In genomic region chr1:51284487-51284954, GRCh38 we compare ENCODE assay signal across 1 cellular context.
TF ChIP-seq lines count a peak whose summit lies in the region.

No MANE protein-coding gene starts in this region.

TF ChIP-seq in K562, 482 proteins besides CTCF, POLR2A, EP300 and RAD21 (continued from another document and continues in another):
- TF ChIP-seq, protein P1, sequence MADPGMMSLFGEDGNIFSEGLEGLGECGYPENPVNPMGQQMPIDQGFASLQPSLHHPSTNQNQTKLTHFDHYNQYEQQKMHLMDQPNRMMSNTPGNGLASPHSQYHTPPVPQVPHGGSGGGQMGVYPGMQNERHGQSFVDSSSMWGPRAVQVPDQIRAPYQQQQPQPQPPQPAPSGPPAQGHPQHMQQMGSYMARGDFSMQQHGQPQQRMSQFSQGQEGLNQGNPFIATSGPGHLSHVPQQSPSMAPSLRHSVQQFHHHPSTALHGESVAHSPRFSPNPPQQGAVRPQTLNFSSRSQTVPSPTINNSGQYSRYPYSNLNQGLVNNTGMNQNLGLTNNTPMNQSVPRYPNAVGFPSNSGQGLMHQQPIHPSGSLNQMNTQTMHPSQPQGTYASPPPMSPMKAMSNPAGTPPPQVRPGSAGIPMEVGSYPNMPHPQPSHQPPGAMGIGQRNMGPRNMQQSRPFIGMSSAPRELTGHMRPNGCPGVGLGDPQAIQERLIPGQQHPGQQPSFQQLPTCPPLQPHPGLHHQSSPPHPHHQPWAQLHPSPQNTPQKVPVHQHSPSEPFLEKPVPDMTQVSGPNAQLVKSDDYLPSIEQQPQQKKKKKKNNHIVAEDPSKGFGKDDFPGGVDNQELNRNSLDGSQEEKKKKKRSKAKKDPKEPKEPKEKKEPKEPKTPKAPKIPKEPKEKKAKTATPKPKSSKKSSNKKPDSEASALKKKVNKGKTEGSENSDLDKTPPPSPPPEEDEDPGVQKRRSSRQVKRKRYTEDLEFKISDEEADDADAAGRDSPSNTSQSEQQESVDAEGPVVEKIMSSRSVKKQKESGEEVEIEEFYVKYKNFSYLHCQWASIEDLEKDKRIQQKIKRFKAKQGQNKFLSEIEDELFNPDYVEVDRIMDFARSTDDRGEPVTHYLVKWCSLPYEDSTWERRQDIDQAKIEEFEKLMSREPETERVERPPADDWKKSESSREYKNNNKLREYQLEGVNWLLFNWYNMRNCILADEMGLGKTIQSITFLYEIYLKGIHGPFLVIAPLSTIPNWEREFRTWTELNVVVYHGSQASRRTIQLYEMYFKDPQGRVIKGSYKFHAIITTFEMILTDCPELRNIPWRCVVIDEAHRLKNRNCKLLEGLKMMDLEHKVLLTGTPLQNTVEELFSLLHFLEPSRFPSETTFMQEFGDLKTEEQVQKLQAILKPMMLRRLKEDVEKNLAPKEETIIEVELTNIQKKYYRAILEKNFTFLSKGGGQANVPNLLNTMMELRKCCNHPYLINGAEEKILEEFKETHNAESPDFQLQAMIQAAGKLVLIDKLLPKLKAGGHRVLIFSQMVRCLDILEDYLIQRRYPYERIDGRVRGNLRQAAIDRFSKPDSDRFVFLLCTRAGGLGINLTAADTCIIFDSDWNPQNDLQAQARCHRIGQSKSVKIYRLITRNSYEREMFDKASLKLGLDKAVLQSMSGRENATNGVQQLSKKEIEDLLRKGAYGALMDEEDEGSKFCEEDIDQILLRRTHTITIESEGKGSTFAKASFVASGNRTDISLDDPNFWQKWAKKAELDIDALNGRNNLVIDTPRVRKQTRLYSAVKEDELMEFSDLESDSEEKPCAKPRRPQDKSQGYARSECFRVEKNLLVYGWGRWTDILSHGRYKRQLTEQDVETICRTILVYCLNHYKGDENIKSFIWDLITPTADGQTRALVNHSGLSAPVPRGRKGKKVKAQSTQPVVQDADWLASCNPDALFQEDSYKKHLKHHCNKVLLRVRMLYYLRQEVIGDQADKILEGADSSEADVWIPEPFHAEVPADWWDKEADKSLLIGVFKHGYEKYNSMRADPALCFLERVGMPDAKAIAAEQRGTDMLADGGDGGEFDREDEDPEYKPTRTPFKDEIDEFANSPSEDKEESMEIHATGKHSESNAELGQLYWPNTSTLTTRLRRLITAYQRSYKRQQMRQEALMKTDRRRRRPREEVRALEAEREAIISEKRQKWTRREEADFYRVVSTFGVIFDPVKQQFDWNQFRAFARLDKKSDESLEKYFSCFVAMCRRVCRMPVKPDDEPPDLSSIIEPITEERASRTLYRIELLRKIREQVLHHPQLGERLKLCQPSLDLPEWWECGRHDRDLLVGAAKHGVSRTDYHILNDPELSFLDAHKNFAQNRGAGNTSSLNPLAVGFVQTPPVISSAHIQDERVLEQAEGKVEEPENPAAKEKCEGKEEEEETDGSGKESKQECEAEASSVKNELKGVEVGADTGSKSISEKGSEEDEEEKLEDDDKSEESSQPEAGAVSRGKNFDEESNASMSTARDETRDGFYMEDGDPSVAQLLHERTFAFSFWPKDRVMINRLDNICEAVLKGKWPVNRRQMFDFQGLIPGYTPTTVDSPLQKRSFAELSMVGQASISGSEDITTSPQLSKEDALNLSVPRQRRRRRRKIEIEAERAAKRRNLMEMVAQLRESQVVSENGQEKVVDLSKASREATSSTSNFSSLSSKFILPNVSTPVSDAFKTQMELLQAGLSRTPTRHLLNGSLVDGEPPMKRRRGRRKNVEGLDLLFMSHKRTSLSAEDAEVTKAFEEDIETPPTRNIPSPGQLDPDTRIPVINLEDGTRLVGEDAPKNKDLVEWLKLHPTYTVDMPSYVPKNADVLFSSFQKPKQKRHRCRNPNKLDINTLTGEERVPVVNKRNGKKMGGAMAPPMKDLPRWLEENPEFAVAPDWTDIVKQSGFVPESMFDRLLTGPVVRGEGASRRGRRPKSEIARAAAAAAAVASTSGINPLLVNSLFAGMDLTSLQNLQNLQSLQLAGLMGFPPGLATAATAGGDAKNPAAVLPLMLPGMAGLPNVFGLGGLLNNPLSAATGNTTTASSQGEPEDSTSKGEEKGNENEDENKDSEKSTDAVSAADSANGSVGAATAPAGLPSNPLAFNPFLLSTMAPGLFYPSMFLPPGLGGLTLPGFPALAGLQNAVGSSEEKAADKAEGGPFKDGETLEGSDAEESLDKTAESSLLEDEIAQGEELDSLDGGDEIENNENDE (IDR thresholded peaks at IDR 0.05; ENCODE audit: low read depth, low read length) = no peak
- TF ChIP-seq PTTG1 (tag; IDR thresholded peaks at IDR 0.05; ENCODE audit: low read depth) = no peak
- no peak for TF ChIP-seq REST (CRISPR knock-in tag; IDR thresholded peaks at IDR 0.05; ENCODE audit: low read depth)
- TF ChIP-seq BCL6 (CRISPR knock-in tag; IDR thresholded peaks at IDR 0.05) = no peak
- TF ChIP-seq PHTF2 (CRISPR knock-in tag; IDR thresholded peaks at IDR 0.05) = no peak
- TF ChIP-seq ZNF41 (CRISPR knock-in tag; conservative IDR thresholded peaks at IDR 0.05) = 0 out of 2 replicates have a peak, but pooled peaks have one; percentile 33
- TF ChIP-seq MAFF (IDR thresholded peaks at IDR 0.05; ENCODE audit: low read length) = peak; percentile 6; the same call in 1 of the 2 replicates
- peak; percentile 52; the same call in 1 of the 2 replicates for TF ChIP-seq ELF4 (CRISPR knock-in tag; IDR thresholded peaks at IDR 0.05)
- TF ChIP-seq ZBTB1 (CRISPR knock-in tag; IDR thresholded peaks at IDR 0.05; ENCODE audit: borderline replicate concordance, low read depth) = no peak
- peak; percentile 63; the same call in 1 of the 2 replicates for TF ChIP-seq VEZF1 (CRISPR knock-in tag; IDR thresholded peaks at IDR 0.05)
- TF ChIP-seq GATA2 (CRISPR knock-in tag; IDR thresholded peaks at IDR 0.05) = peak; percentile 98
- no peak for TF ChIP-seq SNAPC5 (CRISPR knock-in tag; IDR thresholded peaks at IDR 0.05)
- TF ChIP-seq RAD51 (IDR thresholded peaks at IDR 0.05; ENCODE audit: borderline replicate concordance, low read depth) = peak; percentile 47; the same call in 1 of the 2 replicates
- no peak for TF ChIP-seq RB1 (IDR thresholded peaks at IDR 0.05; ENCODE audit: low read depth)
- no peak for TF ChIP-seq ZNF436 (CRISPR knock-in tag; IDR thresholded peaks at IDR 0.05)
- no peak for TF ChIP-seq ZNF512 (tag; IDR thresholded peaks at IDR 0.05)
- TF ChIP-seq ZNF174 (CRISPR knock-in tag; IDR thresholded peaks at IDR 0.05) = no peak
- TF ChIP-seq, protein P2, sequence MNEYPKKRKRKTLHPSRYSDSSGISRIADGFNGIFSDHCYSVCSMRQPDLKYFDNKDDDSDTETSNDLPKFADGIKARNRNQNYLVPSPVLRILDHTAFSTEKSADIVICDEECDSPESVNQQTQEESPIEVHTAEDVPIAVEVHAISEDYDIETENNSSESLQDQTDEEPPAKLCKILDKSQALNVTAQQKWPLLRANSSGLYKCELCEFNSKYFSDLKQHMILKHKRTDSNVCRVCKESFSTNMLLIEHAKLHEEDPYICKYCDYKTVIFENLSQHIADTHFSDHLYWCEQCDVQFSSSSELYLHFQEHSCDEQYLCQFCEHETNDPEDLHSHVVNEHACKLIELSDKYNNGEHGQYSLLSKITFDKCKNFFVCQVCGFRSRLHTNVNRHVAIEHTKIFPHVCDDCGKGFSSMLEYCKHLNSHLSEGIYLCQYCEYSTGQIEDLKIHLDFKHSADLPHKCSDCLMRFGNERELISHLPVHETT (CRISPR knock-in tag; conservative IDR thresholded peaks at IDR 0.05 in 1 of 2, IDR thresholded peaks at IDR 0.05 in 1 of 2) = peak in 1 of 2 experiments; percentile 88; a peak in 2 of 4 replicates
- no peak for TF ChIP-seq EGR1 (conservative IDR thresholded peaks at IDR 0.05)
- no peak for TF ChIP-seq MCM2 (IDR thresholded peaks at IDR 0.05; ENCODE audit: low read depth)
- TF ChIP-seq ZNF395 (CRISPR knock-in tag; IDR thresholded peaks at IDR 0.05) = peak; percentile 96; the same call in 1 of the 2 replicates
- TF ChIP-seq LARP7 (IDR thresholded peaks at IDR 0.05) = no peak
- TF ChIP-seq, protein P3, sequence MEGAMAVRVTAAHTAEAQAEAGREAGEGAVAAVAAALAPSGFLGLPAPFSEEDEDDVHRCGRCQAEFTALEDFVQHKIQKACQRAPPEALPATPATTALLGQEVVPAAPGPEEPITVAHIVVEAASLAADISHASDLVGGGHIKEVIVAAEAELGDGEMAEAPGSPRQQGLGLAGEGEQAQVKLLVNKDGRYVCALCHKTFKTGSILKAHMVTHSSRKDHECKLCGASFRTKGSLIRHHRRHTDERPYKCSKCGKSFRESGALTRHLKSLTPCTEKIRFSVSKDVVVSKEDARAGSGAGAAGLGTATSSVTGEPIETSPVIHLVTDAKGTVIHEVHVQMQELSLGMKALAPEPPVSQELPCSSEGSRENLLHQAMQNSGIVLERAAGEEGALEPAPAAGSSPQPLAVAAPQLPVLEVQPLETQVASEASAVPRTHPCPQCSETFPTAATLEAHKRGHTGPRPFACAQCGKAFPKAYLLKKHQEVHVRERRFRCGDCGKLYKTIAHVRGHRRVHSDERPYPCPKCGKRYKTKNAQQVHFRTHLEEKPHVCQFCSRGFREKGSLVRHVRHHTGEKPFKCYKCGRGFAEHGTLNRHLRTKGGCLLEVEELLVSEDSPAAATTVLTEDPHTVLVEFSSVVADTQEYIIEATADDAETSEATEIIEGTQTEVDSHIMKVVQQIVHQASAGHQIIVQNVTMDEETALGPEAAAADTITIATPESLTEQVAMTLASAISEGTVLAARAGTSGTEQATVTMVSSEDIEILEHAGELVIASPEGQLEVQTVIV (CRISPR knock-in tag; IDR thresholded peaks at IDR 0.05; ENCODE audit: borderline replicate concordance) = no peak
- TF ChIP-seq SRSF9 (IDR thresholded peaks at IDR 0.05; ENCODE audit: borderline replicate concordance, low read depth, low read length) = no peak
- TF ChIP-seq, protein P4, sequence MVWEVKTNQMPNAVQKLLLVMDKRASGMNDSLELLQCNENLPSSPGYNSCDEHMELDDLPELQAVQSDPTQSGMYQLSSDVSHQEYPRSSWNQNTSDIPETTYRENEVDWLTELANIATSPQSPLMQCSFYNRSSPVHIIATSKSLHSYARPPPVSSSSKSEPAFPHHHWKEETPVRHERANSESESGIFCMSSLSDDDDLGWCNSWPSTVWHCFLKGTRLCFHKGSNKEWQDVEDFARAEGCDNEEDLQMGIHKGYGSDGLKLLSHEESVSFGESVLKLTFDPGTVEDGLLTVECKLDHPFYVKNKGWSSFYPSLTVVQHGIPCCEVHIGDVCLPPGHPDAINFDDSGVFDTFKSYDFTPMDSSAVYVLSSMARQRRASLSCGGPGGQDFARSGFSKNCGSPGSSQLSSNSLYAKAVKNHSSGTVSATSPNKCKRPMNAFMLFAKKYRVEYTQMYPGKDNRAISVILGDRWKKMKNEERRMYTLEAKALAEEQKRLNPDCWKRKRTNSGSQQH (CRISPR knock-in tag; IDR thresholded peaks at IDR 0.05) = no peak
- peak; percentile 89 for TF ChIP-seq RFX1 (IDR thresholded peaks at IDR 0.05)
